Comparison of ENCODE assay signal across 23 cellular contexts in genomic region chr10:122303271-122304053, GRCh38. TPM values are rescaled to one million over a fixed set of nuclear protein-coding genes. Genes with fewer than 3 reads are reported as not detected.
DNase-seq lines count a peak whose midpoint lies in the region; ATAC-seq and TF ChIP-seq lines count a peak whose summit lies in the region.
"Had no signal": no experiment of that assay in that cellular context is flagged by ENCODE, and none has a peak within 500 bp of the region (broad histone marks: within the 10 kb centered on the region; RNA-seq: fewer than 3 reads in every experiment).

No MANE protein-coding gene starts in this region.

- no peaks in the 10 kb centered on the region for H3K27me3 Mint-ChIP-seq in stimulated activated naive CD8-positive, alpha-beta T cell treated with anti-CD3 and anti-CD28 coated beads, Interleukin-15, Interleukin-2, amounts not matched to agents 100 ng/mL and 50 ng/mL, for 24 hours
- no peaks in the 10 kb centered on the region for H3K27me3 Mint-ChIP-seq in osteocyte (ENCODE audit: unreplicated experiment)

- no peaks in the 10 kb centered on the region for H3K9me3 Mint-ChIP-seq in stimulated activated naive CD8-positive, alpha-beta T cell treated with anti-CD3 and anti-CD28 coated beads, Interleukin-15, Interleukin-2, amounts not matched to agents 100 ng/mL and 50 ng/mL, for 24 hours
- peaks cover 5% of the 10 kb centered on the region for H3K9me3 Mint-ChIP-seq in osteocyte (ENCODE audit: unreplicated experiment)

- no peaks in the 10 kb centered on the region for H3K36me3 Mint-ChIP-seq in stimulated activated naive CD8-positive, alpha-beta T cell treated with anti-CD3 and anti-CD28 coated beads, Interleukin-15, Interleukin-2, amounts not matched to agents 100 ng/mL and 50 ng/mL, for 24 hours (ENCODE audit: low read depth)
- no peaks in the 10 kb centered on the region for H3K36me3 Mint-ChIP-seq in osteocyte (ENCODE audit: unreplicated experiment)
- H3K36me3 Mint-ChIP-seq: CD4-positive, alpha-beta memory T cell; IgD-negative memory B cell had no signal

- DNase-seq in stimulated activated naive CD8-positive, alpha-beta T cell treated with anti-CD3 and anti-CD28 coated beads, Interleukin-15, Interleukin-2, amounts not matched to agents 100 U/mL and 50 U/mL, for 24 hours: no peak
- DNase-seq in pons (ENCODE audit: low spot score): peak; percentile 95
- no peak for DNase-seq in osteocyte (ENCODE audit: extremely low spot score, unreplicated experiment)
- DNase-seq in stimulated activated CD4-positive, alpha-beta T cell treated with anti-CD3 and anti-CD28 coated beads, Interleukin-4, amount 100 ng/mL, for 4 hours: no peak
- no peak for DNase-seq in GM10266 (ENCODE audit: extremely low spot score)
- no peak for DNase-seq in sigmoid colon
- DNase-seq: ACHN; Caco-2; CD4-positive, alpha-beta memory T cell; DND-41; H7; NCI-H1105; NCI-H146; NCI-H2029; NCI-H226; NCI-H524; NCI-H774 had no signal

- no peak for TF ChIP-seq EP300 in sigmoid colon (IDR thresholded peaks at IDR 0.05)

- peak overlapping the region; percentile 3 for H3K27ac Mint-ChIP-seq in stimulated activated naive CD8-positive, alpha-beta T cell treated with anti-CD3 and anti-CD28 coated beads, Interleukin-15, Interleukin-2, amounts not matched to agents 100 ng/mL and 50 ng/mL, for 24 hours
- H3K27ac Mint-ChIP-seq in osteocyte (ENCODE audit: unreplicated experiment): no peak overlapping the region
- H3K27ac Mint-ChIP-seq: CD4-positive, alpha-beta memory T cell had no signal

- H3K27ac ChIP-seq in layer of hippocampus (ENCODE audit: low read depth, low read length) (peak overlapping the region; percentile 99), sigmoid colon (no peak overlapping the region)
- H3K27ac ChIP-seq: 22Rv1; BLaER1 treated with 17β-estradiol and CSF1 and Interleukin-3, amounts not matched to agents 10 nM and 100 nM had no signal

- H3K4me1 Mint-ChIP-seq in stimulated activated naive CD8-positive, alpha-beta T cell treated with anti-CD3 and anti-CD28 coated beads, Interleukin-15, Interleukin-2, amounts not matched to agents 100 ng/mL and 50 ng/mL, for 24 hours (ENCODE audit: low read depth): peaks cover 7% of the 10 kb centered on the region
- H3K4me1 Mint-ChIP-seq in osteocyte (ENCODE audit: unreplicated experiment): peaks cover 60% of the 10 kb centered on the region

- no peak overlapping the region for H3K4me3 ChIP-seq in sigmoid colon
- H3K4me3 ChIP-seq: BLaER1 treated with 17β-estradiol and CSF1 and Interleukin-3, amounts not matched to agents 10 nM and 100 nM had no signal

- no peak overlapping the region for H3K4me3 Mint-ChIP-seq in stimulated activated naive CD8-positive, alpha-beta T cell treated with anti-CD3 and anti-CD28 coated beads, Interleukin-15, Interleukin-2, amounts not matched to agents 100 ng/mL and 50 ng/mL, for 24 hours
- H3K4me3 Mint-ChIP-seq in osteocyte (ENCODE audit: unreplicated experiment): no peak overlapping the region
- H3K4me3 Mint-ChIP-seq: CD4-positive, alpha-beta memory T cell; IgD-negative memory B cell had no signal

- TF ChIP-seq CTCF in osteocyte (IDR thresholded peaks at IDR 0.05) (no peak), GM10266 (IDR thresholded peaks at IDR 0.05; ENCODE audit: control insufficient read depth, insufficient read depth, low read depth, missing control alignments) (no peak), sigmoid colon (IDR thresholded peaks at IDR 0.05) (no peak)

- H3K9me3 ChIP-seq in sigmoid colon: no peaks in the 10 kb centered on the region
- H3K9me3 ChIP-seq: Caco-2 had no signal

- H3K27me3 ChIP-seq in layer of hippocampus (ENCODE audit: control insufficient read depth, insufficient read depth, low read length) (no peaks in the 10 kb centered on the region), sigmoid colon (no peaks in the 10 kb centered on the region)
- H3K27me3 ChIP-seq: BLaER1 treated with 17β-estradiol and CSF1 and Interleukin-3, amounts not matched to agents 10 nM and 100 nM had no signal

- 85% methylated on average over 9 of the region's 9 CpGs for WGBS in sigmoid colon, 2 donors

- no peaks in the 10 kb centered on the region for H3K36me3 ChIP-seq in sigmoid colon
- H3K36me3 ChIP-seq: BLaER1 treated with 17β-estradiol and CSF1 and Interleukin-3, amounts not matched to agents 10 nM and 100 nM had no signal

- no peak for TF ChIP-seq POLR2A in sigmoid colon (IDR thresholded peaks at IDR 0.05)

- H3K4me1 ChIP-seq in sigmoid colon: peaks cover 0 to 39% (median 27%) of the 10 kb centered on the region in 4 donors

- intact Hi-C loops in sigmoid colon (cut with DNase I): loop anchor here (5.0 kb wide), 1 partner anchor 204 kb away; no protein-coding TSS in a partner anchor

- ATAC-seq in stimulated activated naive CD8-positive, alpha-beta T cell treated with anti-CD3 and anti-CD28 coated beads, Interleukin-15, Interleukin-2, amounts not matched to agents 100 U/mL and 50 U/mL, for 24 hours: no peak
- ATAC-seq: Right ventricle myocardium inferior had no signal

RNA-seq across cellular contexts. Expression of gene BTBD16, which starts 32.4 kb away (rescaled TPM):
- total RNA-seq in osteocyte (not detected in 2 replicates), sigmoid colon (under 1 TPM in 2 of 4 donors, not detected in 2; 0.54 to 0.55 TPM)
- polyA plus RNA-seq in sigmoid colon: under 1 TPM in 1 of 3 donors, not detected in 2; 0.12 TPM
- total RNA-seq: Caco-2; CD4-positive, alpha-beta memory T cell; Right ventricle myocardium inferior had no signal
- polyA plus RNA-seq: IgD-negative memory B cell had no signal
